ENCODE assay signal across 22 cellular contexts in genomic region chr22:31308181-31308580, GRCh38. TPM values are rescaled to one million over a fixed set of nuclear protein-coding genes. Genes with fewer than 3 reads are reported as not detected.
DNase-seq lines count a peak whose midpoint lies in the region; ATAC-seq, FAIRE-seq and TF ChIP-seq lines count a peak whose summit lies in the region.
"Had no signal": no experiment of that assay in that cellular context is flagged by ENCODE, and none has a peak within 500 bp of the region (broad histone marks: within the 10 kb centered on the region; RNA-seq: fewer than 3 reads in every experiment).

No MANE protein-coding gene starts in this region.

- H3K36me3 ChIP-seq in CD4-positive, alpha-beta memory T cell (ENCODE audit: insufficient read depth, low read length): no peaks in the 10 kb centered on the region
- H3K36me3 ChIP-seq: left lung, Peyer's patch, SJCRH30, upper lobe of right lung had no signal

- H3K27me3 ChIP-seq in CD4-positive, alpha-beta memory T cell (ENCODE audit: insufficient read depth, low read length): no peaks in the 10 kb centered on the region
- H3K27me3 ChIP-seq: foreskin keratinocyte, left lung, Peyer's patch, SJCRH30, upper lobe of right lung had no signal

- FAIRE-seq in HTR-8/SVneo (lab: Jason Lieb, UNC): no peak

- ATAC-seq in activated B cell treated with CpG ODN at 0.5 μM for 24 hours (ENCODE audit: low read depth) (peak; percentile 56), memory B cell (ENCODE audit: low read depth) (peak; percentile 59), GM21737 (IDR thresholded peaks at IDR 0.05; ENCODE audit: unreplicated experiment) (no peak)
- ATAC-seq: foreskin keratinocyte, left lung, sciatic nerve, upper lobe of right lung had no signal

- H3K4me3 Mint-ChIP-seq in activated CD4-positive, alpha-beta T cell treated with anti-CD3 and anti-CD28 coated beads, Interleukin-2, amount 10 ng/mL, durations not matched to agents 24 days and 14 days: peak overlapping the region; percentile 8
- peak overlapping the region in 6 of 8 donors; percentile 46 to 77 (median 57) for H3K4me3 Mint-ChIP-seq in CD4-positive, alpha-beta memory T cell
- H3K4me3 Mint-ChIP-seq in activated B cell treated with CpG ODN at 0.5 μM for 24 hours: peak overlapping the region; percentile 44
- H3K4me3 Mint-ChIP-seq in memory B cell: peak overlapping the region; percentile 41

- peak; percentile 67 for DNase-seq in activated CD4-positive, alpha-beta T cell treated with anti-CD3 and anti-CD28 coated beads, Interleukin-2, amount 10 ng/mL, durations not matched to agents 24 days and 14 days
- no peak for DNase-seq in activated CD4-positive, alpha-beta T cell treated with anti-CD3 and anti-CD28 coated beads for 48 hours
- DNase-seq in CD4-positive, alpha-beta memory T cell: no peak
- DNase-seq in activated B cell treated with CpG ODN at 0.5 μM for 24 hours (no peak), memory B cell (ENCODE audit: low spot score in 2 of 2) (no peak), AML-193 (lab: John Stamatoyannopoulos, UW) (no peak), HTR-8/SVneo (ENCODE audit: insufficient read length, low spot score) (no peak)
- DNase-seq: effector CD8-positive, alpha-beta T cell; foreskin keratinocyte; GDM1; HCEC 1CT; hippocampal formation; left lung; midbrain; NCI-H1436; NCI-H2107; Peyer's patch; SJCRH30; upper lobe of right lung had no signal

- H3K36me3 Mint-ChIP-seq in activated CD4-positive, alpha-beta T cell treated with anti-CD3 and anti-CD28 coated beads, Interleukin-2, amount 10 ng/mL, durations not matched to agents 24 days and 14 days (ENCODE audit: low read depth): peaks cover 4% of the 10 kb centered on the region
- peaks cover 3 to 15% of the 10 kb centered on the region in 2 donors for H3K36me3 Mint-ChIP-seq in CD4-positive, alpha-beta memory T cell
- H3K36me3 Mint-ChIP-seq in activated B cell treated with CpG ODN at 0.5 μM for 24 hours (ENCODE audit: low read depth): peaks cover 3% of the 10 kb centered on the region
- H3K36me3 Mint-ChIP-seq in memory B cell: no peaks in the 10 kb centered on the region

- H3K9me3 Mint-ChIP-seq in activated CD4-positive, alpha-beta T cell treated with anti-CD3 and anti-CD28 coated beads, Interleukin-2, amount 10 ng/mL, durations not matched to agents 24 days and 14 days: no peaks in the 10 kb centered on the region
- no peaks in the 10 kb centered on the region for H3K9me3 Mint-ChIP-seq in CD4-positive, alpha-beta memory T cell
- H3K9me3 Mint-ChIP-seq in activated B cell treated with CpG ODN at 0.5 μM for 24 hours: no peaks in the 10 kb centered on the region
- no peaks in the 10 kb centered on the region for H3K9me3 Mint-ChIP-seq in memory B cell

- no peak overlapping the region for H3K4me3 ChIP-seq in CD4-positive, alpha-beta memory T cell (ENCODE audit: low read length in 2 of 2)
- H3K4me3 ChIP-seq: left lung, Peyer's patch, SJCRH30, upper lobe of right lung had no signal

- H3K27me3 Mint-ChIP-seq in activated CD4-positive, alpha-beta T cell treated with anti-CD3 and anti-CD28 coated beads, Interleukin-2, amount 10 ng/mL, durations not matched to agents 24 days and 14 days: no peaks in the 10 kb centered on the region
- H3K27me3 Mint-ChIP-seq in CD4-positive, alpha-beta memory T cell: no peaks in the 10 kb centered on the region
- H3K27me3 Mint-ChIP-seq in activated B cell treated with CpG ODN at 0.5 μM for 24 hours (no peaks in the 10 kb centered on the region), memory B cell (no peaks in the 10 kb centered on the region)

- H3K4me1 Mint-ChIP-seq in activated CD4-positive, alpha-beta T cell treated with anti-CD3 and anti-CD28 coated beads, Interleukin-2, amount 10 ng/mL, durations not matched to agents 24 days and 14 days: peaks cover 19% of the 10 kb centered on the region
- peaks cover 20 to 48% (median 35%) of the 10 kb centered on the region in 4 donors for H3K4me1 Mint-ChIP-seq in CD4-positive, alpha-beta memory T cell
- H3K4me1 Mint-ChIP-seq in activated B cell treated with CpG ODN at 0.5 μM for 24 hours (peaks cover 28% of the 10 kb centered on the region), memory B cell (peaks cover 13% of the 10 kb centered on the region)

- peak overlapping the region; percentile 11 for H3K27ac Mint-ChIP-seq in activated CD4-positive, alpha-beta T cell treated with anti-CD3 and anti-CD28 coated beads, Interleukin-2, amount 10 ng/mL, durations not matched to agents 24 days and 14 days
- H3K27ac Mint-ChIP-seq in CD4-positive, alpha-beta memory T cell: peak overlapping the region; percentile 5 to 83 (median 65)
- H3K27ac Mint-ChIP-seq in activated B cell treated with CpG ODN at 0.5 μM for 24 hours (peak overlapping the region; percentile 74), memory B cell (peak overlapping the region; percentile 42)

- intact Hi-C loops in activated CD4-positive, alpha-beta T cell treated with anti-CD3 and anti-CD28 coated beads, Interleukin-2, amount 10 ng/mL, durations not matched to agents 24 days and 14 days (cut with micrococcal nuclease): no loop called here
- intact Hi-C loops in CD4-positive, alpha-beta memory T cell (cut with micrococcal nuclease): no loop called here
- intact Hi-C loops in activated B cell treated with CpG ODN at 0.5 μM for 24 hours (cut with micrococcal nuclease): loop anchor here (1.0 kb wide), 1 partner anchor 18 kb away; no protein-coding TSS in a partner anchor

- no peak for TF ChIP-seq CTCF in activated B cell treated with CpG ODN at 0.5 μM for 24 hours (IDR thresholded peaks at IDR 0.05)

- CTCF ChIA-PET in CD4-positive, alpha-beta memory T cell (lab: Charles Lee; ENCODE audit: partially characterized antibody): interaction anchor here (0.6 to 8.2 kb wide), 3 partner anchors 17 to 85 kb away, joined by 3 to 101 read pairs (median 3); partner anchors contain the start of gene PIK3IP1
- CTCF ChIA-PET in activated B cell treated with CpG ODN at 0.5 μM for 24 hours (lab: Charles Lee): interaction anchor here (1.5 kb wide), 1 partner anchor 12 kb away, joined by 3 read pairs; no protein-coding TSS in a partner anchor

- no peak overlapping the region for H3K27ac ChIP-seq in CD4-positive, alpha-beta memory T cell (ENCODE audit: low read depth, low read length)
- H3K27ac ChIP-seq: C4-2B, foreskin keratinocyte, left lung, SJCRH30, upper lobe of right lung had no signal

- POLR2A ChIA-PET in CD4-positive, alpha-beta memory T cell (lab: Charles Lee; ENCODE audit: partially characterized antibody): interaction anchor here (0.9 to 10.9 kb wide), 7 partner anchors 15 to 47 kb away, joined by 3 to 306 read pairs (median 7); partner anchors contain the start of gene PIK3IP1
- POLR2A ChIA-PET in activated B cell treated with CpG ODN at 0.5 μM for 24 hours (lab: Charles Lee): interaction anchor here (0.5 to 1.5 kb wide), 3 partner anchors 15 to 17 kb away, joined by 6 to 11 read pairs (median 7); partner anchors contain the start of gene PIK3IP1

- peaks cover 44% of the 10 kb centered on the region for H3K4me1 ChIP-seq in CD4-positive, alpha-beta memory T cell (ENCODE audit: insufficient read depth, low read length)
- H3K4me1 ChIP-seq: Peyer's patch, SJCRH30 had no signal

- H3K9me3 ChIP-seq in CD4-positive, alpha-beta memory T cell (ENCODE audit: control insufficient read depth in 1 of 2, low read length in 2 of 2): no peaks in the 10 kb centered on the region
- H3K9me3 ChIP-seq: left lung, Peyer's patch, SJCRH30, upper lobe of right lung had no signal

RNA-seq across cellular contexts. Expression of gene PIK3IP1, which starts 15.9 kb away (rescaled TPM):
- 12.4 TPM in 2 replicates for total RNA-seq in activated CD4-positive, alpha-beta T cell treated with anti-CD3 and anti-CD28 coated beads, Interleukin-2, amount 10 ng/mL, durations not matched to agents 24 days and 14 days
- total RNA-seq in CD4-positive, alpha-beta memory T cell: 100 to 1,000 TPM; 399 to 411 TPM
- 100 to 1,000 TPM; 418 to 473 TPM for polyA plus RNA-seq in CD4-positive, alpha-beta memory T cell
- 20.3 and 21.0 TPM in 2 replicates for total RNA-seq in activated B cell treated with CpG ODN at 0.5 μM for 24 hours

RNA-seq across cellular contexts. Expression of gene PATZ1, which starts 38.0 kb away (rescaled TPM):
- total RNA-seq in activated CD4-positive, alpha-beta T cell treated with anti-CD3 and anti-CD28 coated beads, Interleukin-2, amount 10 ng/mL, durations not matched to agents 24 days and 14 days: 33.8 and 34.7 TPM in 2 replicates
- total RNA-seq in CD4-positive, alpha-beta memory T cell: 10 to 100 TPM; 40.9 to 43.7 TPM
- 10 to 100 TPM in 1 of 2 donors, 1 to 10 TPM in 1; 6.6 to 19.7 TPM for polyA plus RNA-seq in CD4-positive, alpha-beta memory T cell
- 35.4 and 37.4 TPM in 2 replicates for total RNA-seq in activated B cell treated with CpG ODN at 0.5 μM for 24 hours

Comparison
In these comparisons a context has a peak if more than half of its experiments do, and no peak if none do; other contexts are left out.
1. H3K27ac Mint-ChIP-seq: peak in every context shown above with its lines; median percentile 74 in activated B cell treated with CpG ODN at 0.5 μM for 24 hours; 65 in CD4-positive, alpha-beta memory T cell; 42 in memory B cell; 11 in activated CD4-positive, alpha-beta T cell treated with anti-CD3 and anti-CD28 coated beads, Interleukin-2, amount 10 ng/mL, durations not matched to agents 24 days and 14 days.
2. RNA of gene PIK3IP1, which starts 15.9 kb away (total RNA-seq): 399 to 411 TPM in CD4-positive, alpha-beta memory T cell; 20.3 to 21.0 TPM in activated B cell treated with CpG ODN at 0.5 μM for 24 hours and 12.4 TPM in activated CD4-positive, alpha-beta T cell treated with anti-CD3 and anti-CD28 coated beads, Interleukin-2, amount 10 ng/mL, durations not matched to agents 24 days and 14 days; every median in the first group is over 10 times any median in the second.
3. Peak in every context shown above with its lines, with median percentiles within 50 percentile points of each other: H3K4me3 Mint-ChIP-seq.